ENCODE assay signal across 9 cellular contexts in genomic region chr19:5048727-5049553, GRCh38.
DNase-seq lines count a peak whose midpoint lies in the region; TF ChIP-seq lines count a peak whose summit lies in the region.
"Had no signal": no experiment of that assay in that cellular context is flagged by ENCODE, and none has a peak within 500 bp of the region (broad histone marks: within the 10 kb centered on the region; RNA-seq: fewer than 3 reads in every experiment).

No MANE protein-coding gene starts in this region.

- H3K27me3 ChIP-seq in right atrium auricular region (no peaks in the 10 kb centered on the region), spleen (replicated peaks in 1 of 7) (no peaks in the 10 kb centered on the region)

- TF ChIP-seq CTCF in HEK293 (tag by site-specific recombination; IDR thresholded peaks at IDR 0.05) (no peak), right atrium auricular region (IDR thresholded peaks at IDR 0.05) (no peak), spleen (IDR thresholded peaks at IDR 0.05 in 8 of 11, conservative IDR thresholded peaks at IDR 0.05 in 3 of 11) (no peak)

- no peak overlapping the region for H3K27ac ChIP-seq in HEK293 (ENCODE audit: extremely low read depth, low read depth, low read length)
- peak overlapping the region; percentile 82 for H3K27ac ChIP-seq in angular gyrus (ENCODE audit: low read depth, low read length)
- peak overlapping the region; percentile 11 to 47 for H3K27ac ChIP-seq in right atrium auricular region
- H3K27ac ChIP-seq in spleen = peak overlapping the region in 6 of 8 donors; percentile 17 to 63 (median 39)

- peaks cover 18% of the 10 kb centered on the region for H3K4me1 ChIP-seq in HEK293 (ENCODE audit: control insufficient read depth, insufficient read depth, low read length)
- peaks cover 0 to 64% of the 10 kb centered on the region in 2 donors for H3K4me1 ChIP-seq in right atrium auricular region
- H3K4me1 ChIP-seq in spleen = peaks cover 6 to 71% (median 51%) of the 10 kb centered on the region in 6 donors

- CTCF ChIA-PET in HEK293 (lab: Yijun Ruan, JAX) = interaction anchor here (0.5 to 4.8 kb wide), 39 partner anchors 9 to 638 kb away, joined by 3 to 26 read pairs (median 4); no protein-coding TSS in a partner anchor

- intact Hi-C loops in spleen (cut with DNase I; ENCODE audit: low total_unique reads) = loop anchor here (5.0 kb wide), 1 partner anchor 528 kb away; no protein-coding TSS in a partner anchor

- POLR2A ChIA-PET in HEK293 (lab: Yijun Ruan, JAX) = interaction anchor here (0.7 to 1.0 kb wide), 2 partner anchors 25 to 643 kb away, joined by 3 read pairs; no protein-coding TSS in a partner anchor

- 48 to 82% (median 74%) methylated on average over 21 to 36 of the region's 36 CpGs for WGBS in spleen, 5 donors

- peaks cover 0 to 13% of the 10 kb centered on the region in 2 experiments; a peak in 1 of 3 replicates for H3K36me3 ChIP-seq in HEK293 (ENCODE audit: control insufficient read depth in 2 of 2, insufficient read depth in 1 of 2, low read length in 2 of 2)
- peaks cover 13% of the 10 kb centered on the region for H3K36me3 ChIP-seq in right atrium auricular region
- peaks cover 0 to 93% (median 14%) of the 10 kb centered on the region in 6 donors for H3K36me3 ChIP-seq in spleen

- H3K4me3 ChIP-seq in HEK293 (ENCODE audit: low read depth, low read length) (no peak overlapping the region), right atrium auricular region (peak overlapping the region in 1 of 2 donors; percentile 6), spleen (no peak overlapping the region)
- H3K4me3 ChIP-seq: GM12878 had no signal

- H3K9me3 ChIP-seq in HEK293 (ENCODE audit: control insufficient read depth, insufficient read depth, low read depth, low read length) (no peaks in the 10 kb centered on the region), right atrium auricular region (no peaks in the 10 kb centered on the region), spleen (no peaks in the 10 kb centered on the region)

- DNase-seq in right atrium auricular region (ENCODE audit: low spot score) (peak; percentile 71), spleen (no peak), NCI-H1694 (lab: John Stamatoyannopoulos, UW) (no peak), NCI-H1930 (lab: John Stamatoyannopoulos, UW) (no peak), activated gamma-delta T cell (lab: John Stamatoyannopoulos, UW) (no peak)
- no peak for DNase-seq in stimulated activated CD4-positive, alpha-beta T cell treated with anti-CD3 and anti-CD28 coated beads, Interleukin-4, amount 100 ng/mL, for 1 hour

- no peak for TF ChIP-seq POLR2A in spleen (IDR thresholded peaks at IDR 0.05)

TF ChIP-seq in HEK293, 187 proteins besides CTCF, POLR2A, EP300 and RAD21:
- TF ChIP-seq ZFHX2 (tag by site-specific recombination; conservative IDR thresholded peaks at IDR 0.05) = peak; percentile 63
- 0 out of 2 replicates have a peak, but pooled peaks have one; percentile 29 for TF ChIP-seq ZNF473 (tag by site-specific recombination; IDR thresholded peaks at IDR 0.05)
- peak; percentile 63 for TF ChIP-seq ZIC2 (tag by site-specific recombination; IDR thresholded peaks at IDR 0.05)
- TF ChIP-seq EGR2 (tag by site-specific recombination; IDR thresholded peaks at IDR 0.05; ENCODE audit: low read depth) = 0 out of 2 replicates have a peak, but pooled peaks have one; percentile 3
- no peak for TF ChIP-seq ZNF658 (tag by site-specific recombination; IDR thresholded peaks at IDR 0.05)
- 0 out of 2 replicates have a peak, but pooled peaks have one; percentile 11 for TF ChIP-seq GLIS1 (tag by site-specific recombination; IDR thresholded peaks at IDR 0.05)
- no peak for TF ChIP-seq ZNF280D (tag by site-specific recombination; IDR thresholded peaks at IDR 0.05)
- no peak for TF ChIP-seq ZNF610 (tag by site-specific recombination; IDR thresholded peaks at IDR 0.05; ENCODE audit: borderline replicate concordance)
